ENCODE assay signal across 32 cellular contexts in genomic region chr2:213043566-213043965, GRCh38.
"Had no signal": no experiment of that assay in that cellular context is flagged by ENCODE, and none has a peak within 500 bp of the region (broad histone marks: within the 10 kb centered on the region; RNA-seq: fewer than 3 reads in every experiment).

No MANE protein-coding gene starts in this region.

- ATAC-seq: activated T-cell treated with anti-CD3 and anti-CD28 coated beads, Interleukin-2, amount 50 U/mL, for 4 hours; activated T-helper 17 cell treated with anti-CD3 and anti-CD28 coated beads, Interleukin-2, amount 50 U/mL, for 72 hours; effector memory CD8-positive, alpha-beta T cell; foreskin keratinocyte; gastrocnemius medialis; heart left ventricle; T-helper 17 cell had no signal

- H3K4me1 ChIP-seq: ascending aorta, breast epithelium, esophagus muscularis mucosa, foreskin keratinocyte, gastrocnemius medialis, heart left ventricle had no signal

- DNase-seq: activated B cell treated with CpG ODN at 0.5 μM for 24 hours; activated CD4-positive, alpha-beta memory T cell treated with anti-CD3 and anti-CD28 coated beads, Interleukin-2, amount 10 ng/mL, durations not matched to agents 7 days and 5 days; activated CD4-positive, alpha-beta T cell treated with anti-CD3 and anti-CD28 coated beads for 1 hour; activated CD4-positive, alpha-beta T cell treated with anti-CD3 and anti-CD28 coated beads for 4 hours; activated CD4-positive, alpha-beta T cell treated with anti-CD3 and anti-CD28 coated beads, Interleukin-2, amount 10 ng/mL, durations not matched to agents 7 days and 5 days; activated CD4-positive, alpha-beta T cell treated with anti-CD3 and anti-CD28 coated beads, Interleukin-2, amount 50 U/mL, for 4 hours; activated effector memory CD4-positive, alpha-beta T cell treated with Interleukin-2 at 50 U/mL for 16 hours; activated gamma-delta T cell treated with Interleukin-2 at 50 U/mL for 16 hours; activated naive CD4-positive, alpha-beta T cell treated with anti-CD3 and anti-CD28 coated beads, Interleukin-2, amount 50 U/mL, for 16 hours; activated naive CD4-positive, alpha-beta T cell treated with Interleukin-2 at 50 U/mL for 16 hours; activated naive CD8-positive, alpha-beta T cell treated with anti-CD3 and anti-CD28 coated beads for 36 hours; activated T-cell treated with anti-CD3 and anti-CD28 coated beads, Interleukin-2, amount 50 U/mL, for 4 hours; cortex of kidney; dermis blood vessel endothelial cell; effector CD4-positive, alpha-beta T cell; effector memory CD8-positive, alpha-beta T cell; erythroblast; foreskin keratinocyte; gastrocnemius medialis; glutamatergic neuron; heart left ventricle; T-helper 1 cell; T-helper 17 cell; T1000; WERI-Rb-1 had no signal

- H3K27ac ChIP-seq: ascending aorta, breast epithelium, esophagus muscularis mucosa, foreskin keratinocyte, gastrocnemius medialis, heart left ventricle, WERI-Rb-1 had no signal

- H3K9me3 ChIP-seq: ascending aorta, breast epithelium, esophagus muscularis mucosa, gastrocnemius medialis, heart left ventricle had no signal

- H3K4me3 ChIP-seq: ascending aorta, breast epithelium, esophagus muscularis mucosa, gastrocnemius medialis, heart left ventricle had no signal

- H3K27me3 Mint-ChIP-seq: activated B cell treated with CpG ODN at 0.5 μM for 24 hours; activated CD4-positive, alpha-beta memory T cell treated with anti-CD3 and anti-CD28 coated beads, Interleukin-2, amount 10 ng/mL, durations not matched to agents 7 days and 5 days; activated CD4-positive, alpha-beta T cell treated with anti-CD3 and anti-CD28 coated beads, Interleukin-2, amount 10 ng/mL, durations not matched to agents 7 days and 5 days; activated naive CD8-positive, alpha-beta T cell treated with anti-CD3 and anti-CD28 coated beads for 36 hours; activated T-helper 17 cell treated with anti-CD3 and anti-CD28 coated beads, Interleukin-2, amount 50 U/mL, for 72 hours; brain; central memory CD8-positive, alpha-beta T cell; effector memory CD8-positive, alpha-beta T cell; T-helper 17 cell had no signal

- H3K4me3 Mint-ChIP-seq: activated B cell treated with CpG ODN at 0.5 μM for 24 hours; activated CD4-positive, alpha-beta memory T cell treated with anti-CD3 and anti-CD28 coated beads, Interleukin-2, amount 10 ng/mL, durations not matched to agents 7 days and 5 days; activated CD4-positive, alpha-beta T cell treated with anti-CD3 and anti-CD28 coated beads, Interleukin-2, amount 10 ng/mL, durations not matched to agents 7 days and 5 days; activated naive CD8-positive, alpha-beta T cell treated with anti-CD3 and anti-CD28 coated beads for 36 hours; activated T-cell treated with anti-CD3 and anti-CD28 coated beads, Interleukin-2, amount 50 U/mL, for 4 hours; activated T-helper 17 cell treated with anti-CD3 and anti-CD28 coated beads, Interleukin-2, amount 50 U/mL, for 72 hours; brain; central memory CD8-positive, alpha-beta T cell; effector memory CD8-positive, alpha-beta T cell; T-helper 17 cell; T-helper 2 cell treated with Interferon-gamma antibody and Interleukin-4, amounts not matched to agents 5 μg/mL and 100 μg/mL, for 36 hours had no signal

- H3K36me3 ChIP-seq: breast epithelium, gastrocnemius medialis, WERI-Rb-1 had no signal

- H3K4me1 Mint-ChIP-seq: activated CD4-positive, alpha-beta memory T cell treated with anti-CD3 and anti-CD28 coated beads, Interleukin-2, amount 10 ng/mL, durations not matched to agents 7 days and 5 days; activated CD4-positive, alpha-beta T cell treated with anti-CD3 and anti-CD28 coated beads, Interleukin-2, amount 10 ng/mL, durations not matched to agents 7 days and 5 days; activated naive CD8-positive, alpha-beta T cell treated with anti-CD3 and anti-CD28 coated beads for 36 hours; activated T-helper 17 cell treated with anti-CD3 and anti-CD28 coated beads, Interleukin-2, amount 50 U/mL, for 72 hours; brain had no signal

- H3K27ac Mint-ChIP-seq: activated B cell treated with CpG ODN at 0.5 μM for 24 hours; activated CD4-positive, alpha-beta memory T cell treated with anti-CD3 and anti-CD28 coated beads, Interleukin-2, amount 10 ng/mL, durations not matched to agents 7 days and 5 days; activated CD4-positive, alpha-beta T cell treated with anti-CD3 and anti-CD28 coated beads, Interleukin-2, amount 10 ng/mL, durations not matched to agents 7 days and 5 days; activated naive CD8-positive, alpha-beta T cell treated with anti-CD3 and anti-CD28 coated beads for 36 hours; activated T-helper 17 cell treated with anti-CD3 and anti-CD28 coated beads, Interleukin-2, amount 50 U/mL, for 72 hours; brain; T-helper 17 cell; T-helper 2 cell treated with Interferon-gamma antibody and Interleukin-4, amounts not matched to agents 5 μg/mL and 100 μg/mL, for 36 hours had no signal

- H3K9me3 Mint-ChIP-seq: activated naive CD8-positive, alpha-beta T cell treated with anti-CD3 and anti-CD28 coated beads for 36 hours; activated T-cell treated with anti-CD3 and anti-CD28 coated beads, Interleukin-2, amount 50 U/mL, for 4 hours; activated T-helper 17 cell treated with anti-CD3 and anti-CD28 coated beads, Interleukin-2, amount 50 U/mL, for 72 hours; T-helper 2 cell treated with Interferon-gamma antibody and Interleukin-4, amounts not matched to agents 5 μg/mL and 100 μg/mL, for 36 hours had no signal

- H3K27me3 ChIP-seq: ascending aorta, breast epithelium, esophagus muscularis mucosa, foreskin keratinocyte, gastrocnemius medialis, heart left ventricle had no signal
